Comparison of ENCODE assay signal across 9 cellular contexts in the genomic region with DNA sequence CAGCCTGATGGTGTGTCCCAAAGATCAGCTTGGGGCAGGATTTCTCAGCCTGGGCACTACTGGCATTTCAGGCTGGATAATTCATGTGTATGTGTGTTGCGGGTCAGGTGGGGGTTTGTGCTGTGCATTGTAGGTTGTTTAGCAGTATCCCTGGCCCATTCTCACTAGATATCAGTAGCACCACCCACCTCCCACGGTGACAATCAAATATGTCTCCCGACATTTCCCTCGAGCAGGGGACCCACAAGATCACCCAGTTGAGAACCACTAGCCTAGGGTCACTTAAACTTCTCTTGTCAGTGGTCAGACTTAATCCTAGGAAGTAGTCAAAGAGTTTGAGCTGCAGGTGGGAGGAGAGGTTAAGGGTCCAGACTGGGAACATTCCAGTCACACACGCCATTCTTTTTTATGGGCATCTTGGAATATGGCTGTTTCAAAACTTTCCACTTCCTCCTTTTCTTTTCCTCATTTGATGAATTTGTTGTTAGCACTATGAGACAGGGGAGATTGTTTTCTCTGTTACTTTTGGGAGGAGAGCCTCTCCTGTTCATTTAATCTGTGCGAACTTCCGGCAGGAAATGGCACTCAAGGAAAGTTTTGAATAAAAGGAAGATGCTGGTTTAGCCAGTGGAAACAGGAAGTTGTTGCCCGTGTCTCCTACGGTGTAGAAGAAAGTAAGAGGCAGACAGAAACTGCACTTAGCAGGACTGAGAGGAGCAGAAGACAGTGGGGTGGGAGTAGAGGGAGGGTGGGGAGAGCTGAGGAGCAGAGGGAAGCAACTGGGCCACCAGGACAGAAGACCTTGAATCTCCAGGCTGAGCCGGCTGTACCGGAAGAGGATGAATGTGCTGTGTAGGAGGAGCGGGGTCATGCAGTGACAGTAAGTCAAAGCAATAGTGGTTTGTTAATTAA. TPM values are rescaled to one million over a fixed set of nuclear protein-coding genes. Genes with fewer than 3 reads are reported as not detected.
DNase-seq lines count a peak whose midpoint lies in the region; ATAC-seq and TF ChIP-seq lines count a peak whose summit lies in the region.
"Had no signal": no experiment of that assay in that cellular context is flagged by ENCODE, and none has a peak within 500 bp of the region (broad histone marks: within the 10 kb centered on the region; RNA-seq: fewer than 3 reads in every experiment).

No MANE protein-coding gene starts in this region.

- peaks cover 58% of the 10 kb centered on the region for H3K4me1 ChIP-seq in left ventricle myocardium inferior

- H3K27ac Mint-ChIP-seq in activated CD4-positive, alpha-beta T cell treated with anti-CD3 and anti-CD28 coated beads, Interleukin-2, amount 10 ng/mL, durations not matched to agents 24 days and 14 days: peak overlapping the region; percentile 85
- peak overlapping the region; percentile 90 for H3K27ac Mint-ChIP-seq in stimulated activated effector memory CD8-positive, alpha-beta T cell treated with anti-CD3 and anti-CD28 coated beads, Interleukin-12 subunit alpha, Interleukin-12 subunit beta, amount 100 ng/mL, for 72 hours

- DNase-seq in KBM-7 (peak; percentile 93), left ventricle myocardium inferior (no peak), NCI-H774 (lab: John Stamatoyannopoulos, UW) (no peak)
- peak; percentile 61 for DNase-seq in activated CD4-positive, alpha-beta T cell treated with anti-CD3 and anti-CD28 coated beads, Interleukin-2, amount 10 ng/mL, durations not matched to agents 24 days and 14 days
- no peak for DNase-seq in stimulated activated effector memory CD8-positive, alpha-beta T cell treated with anti-CD3 and anti-CD28 coated beads, Interleukin-12 subunit alpha, Interleukin-12 subunit beta, amount 100 ng/mL, for 72 hours (ENCODE audit: low spot score in 2 of 2)
- DNase-seq: NCI-H2081 had no signal

- peaks cover 2% of the 10 kb centered on the region for H3K36me3 Mint-ChIP-seq in activated CD4-positive, alpha-beta T cell treated with anti-CD3 and anti-CD28 coated beads, Interleukin-2, amount 10 ng/mL, durations not matched to agents 24 days and 14 days (ENCODE audit: low read depth)
- no peaks in the 10 kb centered on the region for H3K36me3 Mint-ChIP-seq in stimulated activated effector memory CD8-positive, alpha-beta T cell treated with anti-CD3 and anti-CD28 coated beads, Interleukin-12 subunit alpha, Interleukin-12 subunit beta, amount 100 ng/mL, for 72 hours

- H3K9me3 ChIP-seq in left ventricle myocardium inferior (replicated peaks): no peaks in the 10 kb centered on the region

- no peaks in the 10 kb centered on the region for H3K27me3 ChIP-seq in left ventricle myocardium inferior (ENCODE audit: low read depth)

- in situ Hi-C loops in KBM-7 (cut with MboI; ENCODE audit: low pct_unique_long_range_greater_than_20kb, low sequenced_read_pairs): no loop called here

- H3K27me3 Mint-ChIP-seq in activated CD4-positive, alpha-beta T cell treated with anti-CD3 and anti-CD28 coated beads, Interleukin-2, amount 10 ng/mL, durations not matched to agents 24 days and 14 days: no peaks in the 10 kb centered on the region

- TF ChIP-seq CTCF in left ventricle myocardium inferior (IDR thresholded peaks at IDR 0.05; ENCODE audit: borderline replicate concordance): no peak

- peak overlapping the region; percentile 77 for H3K4me3 Mint-ChIP-seq in activated CD4-positive, alpha-beta T cell treated with anti-CD3 and anti-CD28 coated beads, Interleukin-2, amount 10 ng/mL, durations not matched to agents 24 days and 14 days
- peak overlapping the region; percentile 57 for H3K4me3 Mint-ChIP-seq in stimulated activated effector memory CD8-positive, alpha-beta T cell treated with anti-CD3 and anti-CD28 coated beads, Interleukin-12 subunit alpha, Interleukin-12 subunit beta, amount 100 ng/mL, for 72 hours

- intact Hi-C loops in activated CD4-positive, alpha-beta T cell treated with anti-CD3 and anti-CD28 coated beads, Interleukin-2, amount 10 ng/mL, durations not matched to agents 24 days and 14 days (cut with micrococcal nuclease): loop anchor here (2.0 to 5.0 kb wide), 2 partner anchors 16 to 157 kb away; no protein-coding TSS in a partner anchor
- intact Hi-C loops in left ventricle myocardium inferior (cut with micrococcal nuclease): no loop called here

- ATAC-seq in stimulated activated effector memory CD8-positive, alpha-beta T cell treated with anti-CD3 and anti-CD28 coated beads, Interleukin-12 subunit alpha, Interleukin-12 subunit beta, amount 100 ng/mL, for 72 hours: peak; percentile 75
- ATAC-seq in GM19395 (IDR thresholded peaks at IDR 0.05; ENCODE audit: unreplicated experiment) (no peak), HG03439 (IDR thresholded peaks at IDR 0.05; ENCODE audit: unreplicated experiment) (no peak), HG03378 (IDR thresholded peaks at IDR 0.05; ENCODE audit: unreplicated experiment) (no peak)

- H3K36me3 ChIP-seq in left ventricle myocardium inferior: no peaks in the 10 kb centered on the region

- peaks cover 6% of the 10 kb centered on the region for H3K9me3 Mint-ChIP-seq in activated CD4-positive, alpha-beta T cell treated with anti-CD3 and anti-CD28 coated beads, Interleukin-2, amount 10 ng/mL, durations not matched to agents 24 days and 14 days
- H3K9me3 Mint-ChIP-seq in stimulated activated effector memory CD8-positive, alpha-beta T cell treated with anti-CD3 and anti-CD28 coated beads, Interleukin-12 subunit alpha, Interleukin-12 subunit beta, amount 100 ng/mL, for 72 hours: no peaks in the 10 kb centered on the region

- H3K27ac ChIP-seq in left ventricle myocardium inferior (replicated peaks): peak overlapping the region; percentile 60

- peak overlapping the region; percentile 21 for H3K4me3 ChIP-seq in left ventricle myocardium inferior

- H3K4me1 Mint-ChIP-seq in activated CD4-positive, alpha-beta T cell treated with anti-CD3 and anti-CD28 coated beads, Interleukin-2, amount 10 ng/mL, durations not matched to agents 24 days and 14 days: peaks cover 10% of the 10 kb centered on the region
- H3K4me1 Mint-ChIP-seq in stimulated activated effector memory CD8-positive, alpha-beta T cell treated with anti-CD3 and anti-CD28 coated beads, Interleukin-12 subunit alpha, Interleukin-12 subunit beta, amount 100 ng/mL, for 72 hours: peaks cover 7% of the 10 kb centered on the region

RNA-seq across cellular contexts. Expression of a gene that starts 17.6 kb away (rescaled TPM):
- 13.1 and 14.2 TPM in 2 replicates for total RNA-seq in activated CD4-positive, alpha-beta T cell treated with anti-CD3 and anti-CD28 coated beads, Interleukin-2, amount 10 ng/mL, durations not matched to agents 24 days and 14 days
- 17.2 TPM for total RNA-seq in left ventricle myocardium inferior

Comparison
In these comparisons a context has a peak if more than half of its experiments do, and no peak if none do; other contexts are left out.
1. DNase-seq: peak in KBM-7 (single experiment) and activated CD4-positive, alpha-beta T cell treated with anti-CD3 and anti-CD28 coated beads, Interleukin-2, amount 10 ng/mL, durations not matched to agents 24 days and 14 days (single experiment); none in left ventricle myocardium inferior (single experiment), stimulated activated effector memory CD8-positive, alpha-beta T cell treated with anti-CD3 and anti-CD28 coated beads, Interleukin-12 subunit alpha, Interleukin-12 subunit beta, amount 100 ng/mL, for 72 hours (0 of 2) and NCI-H774 (single experiment).